Comparison of ENCODE assay signal across 1 cellular context in genomic region chr22:50406416-50407170, GRCh38.
TF ChIP-seq lines count a peak whose summit lies in the region.

No MANE protein-coding gene starts in this region.

TF ChIP-seq in HepG2, 621 proteins besides CTCF, POLR2A, EP300 and RAD21 (continued from another document):
- TF ChIP-seq RBFOX2 (IDR thresholded peaks at IDR 0.05; ENCODE audit: low read depth, low read length) (0 out of 2 replicates have a peak, but pooled peaks have one; percentile 7), NFYB (CRISPR knock-in tag; IDR thresholded peaks at IDR 0.05) (no peak), SMAD9 (CRISPR knock-in tag; IDR thresholded peaks at IDR 0.05) (no peak)
